In genomic region chr11:133228406-133229330, GRCh38 we compare ENCODE assay signal across 12 cellular contexts.
DNase-seq lines count a peak whose midpoint lies in the region; ATAC-seq and TF ChIP-seq lines count a peak whose summit lies in the region.
"Had no signal": no experiment of that assay in that cellular context is flagged by ENCODE, and none has a peak within 500 bp of the region (broad histone marks: within the 10 kb centered on the region; RNA-seq: fewer than 3 reads in every experiment).

No MANE protein-coding gene starts in this region.

- peak overlapping the region in 4 of 5 experiments; percentile 49 to 72 (median 56) for H3K4me3 Mint-ChIP-seq in brain
- H3K4me3 Mint-ChIP-seq in stimulated activated naive CD8-positive, alpha-beta T cell treated with anti-CD3 and anti-CD28 coated beads, Interleukin-15, amount 100 ng/mL, for 72 hours: no peak overlapping the region
- H3K4me3 Mint-ChIP-seq: mesothelial cell of epicardium had no signal

- H3K4me1 ChIP-seq in suprapubic skin: peaks cover 7% of the 10 kb centered on the region
- H3K4me1 ChIP-seq: foreskin keratinocyte, SJCRH30 had no signal

- peak overlapping the region; percentile 61 to 95 (median 82) for H3K27ac Mint-ChIP-seq in brain
- H3K27ac Mint-ChIP-seq in stimulated activated naive CD8-positive, alpha-beta T cell treated with anti-CD3 and anti-CD28 coated beads, Interleukin-15, amount 100 ng/mL, for 72 hours: no peak overlapping the region
- H3K27ac Mint-ChIP-seq: mesothelial cell of epicardium had no signal

- peaks cover 1 to 8% (median 4%) of the 10 kb centered on the region in 5 experiments for H3K9me3 Mint-ChIP-seq in brain
- H3K9me3 Mint-ChIP-seq in stimulated activated naive CD8-positive, alpha-beta T cell treated with anti-CD3 and anti-CD28 coated beads, Interleukin-15, amount 100 ng/mL, for 72 hours: no peaks in the 10 kb centered on the region

- H3K27ac ChIP-seq in suprapubic skin: no peak overlapping the region
- H3K27ac ChIP-seq: foreskin keratinocyte, SJCRH30 had no signal

- TF ChIP-seq EP300 in suprapubic skin (IDR thresholded peaks at IDR 0.05): no peak

- TF ChIP-seq POLR2A in suprapubic skin (IDR thresholded peaks at IDR 0.05): no peak

- WGBS in suprapubic skin: 21% methylated on average over 25 of the region's 27 CpGs

- H3K4me3 ChIP-seq in suprapubic skin: peak overlapping the region; percentile 14
- H3K4me3 ChIP-seq: SJCRH30 had no signal

- H3K36me3 Mint-ChIP-seq in brain: no peaks in the 10 kb centered on the region
- H3K36me3 Mint-ChIP-seq: mesothelial cell of epicardium had no signal

- peaks cover 69% of the 10 kb centered on the region for H3K4me1 Mint-ChIP-seq in brain
- H3K4me1 Mint-ChIP-seq in stimulated activated naive CD8-positive, alpha-beta T cell treated with anti-CD3 and anti-CD28 coated beads, Interleukin-15, amount 100 ng/mL, for 72 hours: no peaks in the 10 kb centered on the region

- H3K36me3 ChIP-seq in suprapubic skin: no peaks in the 10 kb centered on the region
- H3K36me3 ChIP-seq: SJCRH30 had no signal

- TF ChIP-seq CTCF in brain (conservative IDR thresholded peaks at IDR 0.05) (no peak), suprapubic skin (IDR thresholded peaks at IDR 0.05) (no peak)

- no peak for ATAC-seq in stimulated activated naive CD8-positive, alpha-beta T cell treated with anti-CD3 and anti-CD28 coated beads, Interleukin-15, amount 100 ng/mL, for 72 hours
- no peak for ATAC-seq in HG03280 (IDR thresholded peaks at IDR 0.05; ENCODE audit: unreplicated experiment)
- ATAC-seq: foreskin keratinocyte had no signal

- H3K9me3 ChIP-seq in suprapubic skin: no peaks in the 10 kb centered on the region
- H3K9me3 ChIP-seq: SJCRH30 had no signal

- peak; percentile 65 for DNase-seq in NCI-H2107 treated with DMSO at 0.1 percent for 48 hours (lab: John Stamatoyannopoulos, UW; ENCODE audit: unreplicated experiment)
- no peak for DNase-seq in NCI-H2107 (lab: John Stamatoyannopoulos, UW)
- peak; percentile 85 for DNase-seq in islet precursor cell
- no peak for DNase-seq in suprapubic skin (ENCODE audit: low spot score in 2 of 2)
- DNase-seq in stimulated activated naive CD8-positive, alpha-beta T cell treated with anti-CD3 and anti-CD28 coated beads, Interleukin-15, amount 100 ng/mL, for 72 hours: no peak
- no peak for DNase-seq in Kasumi-1 (lab: John Stamatoyannopoulos, UW)
- DNase-seq: foreskin keratinocyte, NCI-H2029 treated with DMSO at 0.1 percent for 48 hours, SJCRH30 had no signal

- H3K27me3 ChIP-seq in suprapubic skin: no peaks in the 10 kb centered on the region
- H3K27me3 ChIP-seq: foreskin keratinocyte, SJCRH30 had no signal

- H3K27me3 Mint-ChIP-seq in brain: peaks cover 19% of the 10 kb centered on the region
- peaks cover 9% of the 10 kb centered on the region for H3K27me3 Mint-ChIP-seq in stimulated activated naive CD8-positive, alpha-beta T cell treated with anti-CD3 and anti-CD28 coated beads, Interleukin-15, amount 100 ng/mL, for 72 hours

Comparison
In these comparisons a context has a peak if more than half of its experiments do, and no peak if none do; other contexts are left out.
1. DNase-seq: peak in NCI-H2107 treated with DMSO at 0.1 percent for 48 hours (single experiment) and islet precursor cell (single experiment); none in NCI-H2107 (single experiment), suprapubic skin (0 of 2), stimulated activated naive CD8-positive, alpha-beta T cell treated with anti-CD3 and anti-CD28 coated beads, Interleukin-15, amount 100 ng/mL, for 72 hours (0 of 2) and Kasumi-1 (0 of 2).
2. H3K27ac Mint-ChIP-seq: peak in brain (5 of 5); none in stimulated activated naive CD8-positive, alpha-beta T cell treated with anti-CD3 and anti-CD28 coated beads, Interleukin-15, amount 100 ng/mL, for 72 hours (0 of 2).
3. H3K4me3 Mint-ChIP-seq: peak in brain (4 of 5); none in stimulated activated naive CD8-positive, alpha-beta T cell treated with anti-CD3 and anti-CD28 coated beads, Interleukin-15, amount 100 ng/mL, for 72 hours (0 of 2).